Comparison of ENCODE assay signal across 8 cellular contexts in genomic region chr14:100241279-100241678, GRCh38. TPM values are rescaled to one million over a fixed set of nuclear protein-coding genes. Genes with fewer than 3 reads are reported as not detected.
DNase-seq lines count a peak whose midpoint lies in the region; ATAC-seq, FAIRE-seq and TF ChIP-seq lines count a peak whose summit lies in the region.

No MANE protein-coding gene starts in this region.

- H3K27me3 ChIP-seq in HUES64 (ENCODE audit: insufficient read depth, low read length) = no peaks in the 10 kb centered on the region
- no peaks in the 10 kb centered on the region for H3K27me3 ChIP-seq in bronchial epithelial cell (ENCODE audit: control insufficient read depth, insufficient read depth, low read length)
- H3K27me3 ChIP-seq in muscle layer of duodenum (ENCODE audit: low read depth, low read length) = no peaks in the 10 kb centered on the region

- WGBS in HUES64 = 83% methylated on average over 3 of the region's 3 CpGs

- H3K36me3 ChIP-seq in HUES64 (ENCODE audit: insufficient read depth, low read length) (peaks cover 18% of the 10 kb centered on the region; the same call in 1 of the 2 replicates), bronchial epithelial cell (ENCODE audit: control insufficient read depth, insufficient read depth, low read length) (no peaks in the 10 kb centered on the region), muscle layer of duodenum (ENCODE audit: control insufficient read depth in 1 of 2, insufficient read depth in 2 of 2, low read length in 2 of 2) (peaks cover 0 to 13% of the 10 kb centered on the region in 2 donors)

- H3K9me3 ChIP-seq in HUES64 (ENCODE audit: insufficient read depth, low read depth, low read length) = no peaks in the 10 kb centered on the region
- H3K9me3 ChIP-seq in muscle layer of duodenum (ENCODE audit: control insufficient read depth in 1 of 2, low read length in 2 of 2) = no peaks in the 10 kb centered on the region

- DNase-seq in AG04449 (ENCODE audit: low read depth, low spot score) (no peak), bronchial epithelial cell (ENCODE audit: low read depth) (no peak), ureter (ENCODE audit: low spot score) (no peak), NCI-H2227 treated with DMSO at 0.1 percent for 48 hours (lab: John Stamatoyannopoulos, UW) (no peak), NCI-H1694 treated with DMSO at 0.1 percent for 48 hours (lab: John Stamatoyannopoulos, UW) (no peak)

- no peak for ATAC-seq in HG03097 (IDR thresholded peaks at IDR 0.05; ENCODE audit: low FRiP score, unreplicated experiment)

- CTCF ChIA-PET in AG04449 (lab: Yijun Ruan, JAX) = interaction anchor here (0.6 to 4.4 kb wide), 25 partner anchors 9 to 321 kb away, joined by 3 to 26 read pairs (median 5); no protein-coding TSS in a partner anchor

- no peak for TF ChIP-seq CTCF in AG04449 (IDR thresholded peaks at IDR 0.05; ENCODE audit: insufficient read depth, low read length, missing control alignments)
- no peak for TF ChIP-seq CTCF in bronchial epithelial cell (IDR thresholded peaks at IDR 0.05; ENCODE audit: insufficient read depth, low read length, severe bottlenecking)

- H3K4me3 ChIP-seq in AG04449 (ENCODE audit: low read depth, low read length) (peak overlapping the region; percentile 97), HUES64 (ENCODE audit: low read length) (peak overlapping the region; percentile 95), bronchial epithelial cell (ENCODE audit: low read depth, low read length) (peak overlapping the region; percentile 64), muscle layer of duodenum (ENCODE audit: low read depth in 1 of 2, low read length in 2 of 2) (peak overlapping the region; percentile 69 to 70)

- no peak for FAIRE-seq in bronchial epithelial cell (lab: Jason Lieb, UNC)

- no peak overlapping the region; the same call in 1 of the 2 replicates for H3K9ac ChIP-seq in HUES64 (ENCODE audit: low read depth, low read length)

- H3K4me1 ChIP-seq in HUES64 (ENCODE audit: insufficient read depth, low read length) (peaks cover 21% of the 10 kb centered on the region), muscle layer of duodenum (ENCODE audit: control insufficient read depth in 1 of 2, insufficient read depth in 2 of 2, low read length in 2 of 2) (peaks cover 22 to 46% of the 10 kb centered on the region in 2 donors)

- POLR2A ChIA-PET in AG04449 (lab: Yijun Ruan, JAX) = interaction anchor here (0.5 kb wide), 1 partner anchor 386 kb away, joined by 3 read pairs; no protein-coding TSS in a partner anchor

- H3K27ac ChIP-seq in HUES64 (ENCODE audit: low read depth, low read length) = no peak overlapping the region
- H3K27ac ChIP-seq in muscle layer of duodenum (ENCODE audit: low read length) = peak overlapping the region; percentile 93

RNA-seq across cellular contexts. Expression of gene YY1, which starts 2.3 kb away (rescaled TPM):
- polyA plus RNA-seq in HUES64 (2013, experiment 1 of 2) = 81.7 TPM
- polyA plus RNA-seq in HUES64 (2013, experiment 2 of 2) = 72.6 TPM
- 44.8 and 50.5 TPM in 2 replicates for total RNA-seq in bronchial epithelial cell
- 79.4 TPM for total RNA-seq in ureter
